Comparison of ENCODE assay signal across 10 cellular contexts in the genomic region with DNA sequence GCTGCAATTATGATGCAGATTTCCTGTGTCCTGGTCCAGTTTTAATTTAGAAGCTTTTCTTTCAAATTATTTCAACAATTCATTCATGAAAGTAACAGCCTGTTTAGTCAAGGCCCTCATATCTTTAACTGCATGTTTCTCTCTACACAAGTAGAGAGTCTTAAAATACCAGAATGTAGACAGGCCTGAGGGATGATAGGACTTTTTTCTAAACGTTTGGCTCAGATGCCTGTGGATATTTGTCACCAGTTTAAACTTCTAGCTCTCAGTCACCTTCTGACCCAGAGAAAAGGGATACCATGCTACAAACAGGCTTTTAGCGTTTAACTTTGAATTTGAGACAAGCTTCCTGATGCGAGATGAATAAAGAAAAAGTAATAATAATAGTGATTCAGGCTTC. TPM values are rescaled to one million over a fixed set of nuclear protein-coding genes. Genes with fewer than 3 reads are reported as not detected.
DNase-seq lines count a peak whose midpoint lies in the region; ATAC-seq, FAIRE-seq and TF ChIP-seq lines count a peak whose summit lies in the region.
"Had no signal": no experiment of that assay in that cellular context is flagged by ENCODE, and none has a peak within 500 bp of the region (broad histone marks: within the 10 kb centered on the region; RNA-seq: fewer than 3 reads in every experiment).

No MANE protein-coding gene starts in this region.

- peak; percentile 80 for DNase-seq in GM23248
- peak; percentile 89 for DNase-seq in astrocyte (ENCODE audit: low read depth)
- peak; percentile 28 for DNase-seq in hepatic stellate cell (ENCODE audit: low spot score)
- DNase-seq in spleen, result no peak
- DNase-seq in NCI-H146 (lab: John Stamatoyannopoulos, UW), result no peak
- no peak for DNase-seq in ovary
- DNase-seq: NCI-H2081 had no signal

- no peak for TF ChIP-seq EP300 in ovary (IDR thresholded peaks at IDR 0.05)

- peaks cover 79% of the 10 kb centered on the region for H3K4me1 ChIP-seq in GM23248 (ENCODE audit: insufficient read depth)
- peaks cover 31% of the 10 kb centered on the region for H3K4me1 ChIP-seq in astrocyte (ENCODE audit: insufficient read depth, low read length)
- peaks cover 0 to 3% (median 0%) of the 10 kb centered on the region in 6 donors for H3K4me1 ChIP-seq in spleen
- peaks cover 8% of the 10 kb centered on the region for H3K4me1 ChIP-seq in ovary (ENCODE audit: insufficient read depth)

- peak overlapping the region; percentile 62 for H3K9ac ChIP-seq in GM23248
- H3K9ac ChIP-seq in astrocyte (ENCODE audit: low read length), result peak overlapping the region; percentile 43

- H3K4me2 ChIP-seq in GM23248 (ENCODE audit: unreplicated experiment) (peak overlapping the region; percentile 75), astrocyte (ENCODE audit: low read length) (peak overlapping the region; percentile 51)

- TF ChIP-seq POLR2A in spleen (IDR thresholded peaks at IDR 0.05), result no peak
- TF ChIP-seq POLR2A in ovary (IDR thresholded peaks at IDR 0.05), result no peak
- TF ChIP-seq POLR2A in GM18505 (IDR thresholded peaks at IDR 0.05; ENCODE audit: borderline replicate concordance, extremely low read depth, insufficient read depth, insufficient read length), result no peak

- 1% methylated on average over 3 of the region's 3 CpGs for WGBS in GM23248 (ENCODE audit: low coverage in 1 of 2, low lambda C conversion rate in 2 of 2, missing lambda C conversion rate in 2 of 2), 2 experiments
- 43 to 67% (median 57%) methylated on average over 3 of the region's 3 CpGs for WGBS in spleen, 5 donors
- 7 to 12% (median 8%) methylated on average over 3 of the region's 3 CpGs for WGBS in ovary, 3 donors

- H3K27me3 ChIP-seq in GM23248 (replicated peaks; ENCODE audit: insufficient read depth) (no peaks in the 10 kb centered on the region), astrocyte (ENCODE audit: insufficient read depth, low read length) (no peaks in the 10 kb centered on the region), spleen (replicated peaks in 1 of 7) (no peaks in the 10 kb centered on the region), ovary (no peaks in the 10 kb centered on the region)

- H3K9me3 Mint-ChIP-seq in astrocyte (ENCODE audit: unreplicated experiment), result no peaks in the 10 kb centered on the region

- H3K79me2 ChIP-seq in GM23248 (ENCODE audit: insufficient read depth) (peaks cover 96% of the 10 kb centered on the region), astrocyte (ENCODE audit: insufficient read depth, low read length) (peaks cover 96% of the 10 kb centered on the region)

- H3K4me3 ChIP-seq in GM23248 (peak overlapping the region; percentile 40), astrocyte (ENCODE audit: insufficient read depth, low read depth, low read length) (no peak overlapping the region), spleen (no peak overlapping the region), ovary (no peak overlapping the region)

- H4K20me1 ChIP-seq in GM23248 (ENCODE audit: insufficient read depth) (peaks cover 6% of the 10 kb centered on the region; the same call in 1 of the 2 replicates), astrocyte (ENCODE audit: insufficient read depth, low read length) (peaks cover 47% of the 10 kb centered on the region)

- no peaks in the 10 kb centered on the region for H3K9me2 ChIP-seq in GM23248 (ENCODE audit: insufficient read depth)

- in situ Hi-C loops in GM23248 (cut with MboI), result no loop called here

- TF ChIP-seq CTCF in astrocyte (IDR thresholded peaks at IDR 0.05; ENCODE audit: insufficient read depth, low read depth, low read length) (no peak), spleen (IDR thresholded peaks at IDR 0.05 in 8 of 11, conservative IDR thresholded peaks at IDR 0.05 in 3 of 11) (no peak), ovary (IDR thresholded peaks at IDR 0.05) (no peak)

- intact Hi-C loops in spleen (cut with DNase I; ENCODE audit: low total_unique reads) (no loop called here), ovary (cut with DNase I) (loop anchor here in 1 of 4 donors (10.0 kb wide), 1 partner anchor 49 kb away; no protein-coding TSS in a partner anchor)

- H3K36me3 ChIP-seq in GM23248 (ENCODE audit: low read depth) (no peaks in the 10 kb centered on the region), astrocyte (ENCODE audit: insufficient read depth, low read length) (no peaks in the 10 kb centered on the region), spleen (no peaks in the 10 kb centered on the region), ovary (no peaks in the 10 kb centered on the region)

- peaks cover 63% of the 10 kb centered on the region for H3F3A ChIP-seq in GM23248 (ENCODE audit: insufficient read depth)

- peaks cover 6% of the 10 kb centered on the region for H3K36me3 Mint-ChIP-seq in astrocyte (ENCODE audit: low read depth, unreplicated experiment)

- no peak overlapping the region for H3K4me3 Mint-ChIP-seq in astrocyte (ENCODE audit: unreplicated experiment)

- no peak for ATAC-seq in GM18505 (IDR thresholded peaks at IDR 0.05; ENCODE audit: unreplicated experiment)
- ATAC-seq in HG03045 (IDR thresholded peaks at IDR 0.05; ENCODE audit: unreplicated experiment), result no peak

- peaks cover 57% of the 10 kb centered on the region for H3K4me1 Mint-ChIP-seq in astrocyte (ENCODE audit: low read depth, unreplicated experiment)

- peak overlapping the region; percentile 81 for H3K27ac Mint-ChIP-seq in astrocyte (ENCODE audit: unreplicated experiment)

- no peaks in the 10 kb centered on the region for H3K9me3 ChIP-seq in GM23248 (ENCODE audit: low read depth)
- H3K9me3 ChIP-seq in astrocyte (ENCODE audit: insufficient read depth, low read depth, low read length), result no peaks in the 10 kb centered on the region
- H3K9me3 ChIP-seq in spleen, result no peaks in the 10 kb centered on the region
- H3K9me3 ChIP-seq in ovary, result no peaks in the 10 kb centered on the region

- no peaks in the 10 kb centered on the region for H3K27me3 Mint-ChIP-seq in astrocyte (ENCODE audit: low read depth, unreplicated experiment)

- H2AFZ ChIP-seq in GM23248, result no peak overlapping the region
- no peak overlapping the region for H2AFZ ChIP-seq in astrocyte (ENCODE audit: low read depth, low read length)

- peak; percentile 95 for FAIRE-seq in astrocyte (lab: Jason Lieb, UNC)
- FAIRE-seq: H1 had no signal

- H3K27ac ChIP-seq in GM23248 (peak overlapping the region; percentile 78), astrocyte (ENCODE audit: low read depth, low read length) (peak overlapping the region; percentile 69), spleen (peak overlapping the region in 5 of 8 donors; percentile 10 to 20 (median 14)), ovary (peak overlapping the region in 1 of 2 donors; percentile 59)

RNA-seq across cellular contexts. Expression of a gene that starts 15.7 kb away (rescaled TPM):
- total RNA-seq in GM23248 (2014; rRNA removed; shearing (Covaris generic)), result 962 and 974 TPM in 2 replicates
- polyA plus RNA-seq in GM23248 (2016; fragmentation: Nextera tagmentation; extraction: Ambion mirVana) (248 and 252 TPM in 2 replicates), spleen (1 to 10 TPM; 3.4 to 5.5 (median 4.4) TPM), ovary (10 to 100 TPM; 36.0 to 46.8 TPM)
- total RNA-seq in astrocyte (429 and 580 TPM in 2 replicates), spleen (10 to 100 TPM; 12.6 to 35.7 (median 19.8) TPM), ovary (10 to 100 TPM; 25.2 to 41.1 (median 30.2) TPM)

Comparison
In these comparisons a context has a peak if more than half of its experiments do, and no peak if none do; other contexts are left out.
1. DNase-seq: peak in GM23248 (single experiment), astrocyte (single experiment) and hepatic stellate cell (single experiment); none in spleen (single experiment), NCI-H146 (single experiment) and ovary (0 of 5).
2. RNA of a gene that starts 15.7 kb away (total RNA-seq): 962 to 974 TPM in GM23248 and 429 to 580 TPM in astrocyte; 25.2 to 41.1 TPM in ovary and 12.6 to 35.7 TPM in spleen; every median in the first group is over 10 times any median in the second.